18 cellular contexts compared by ENCODE assay signal in genomic region chr22:21028277-21029251, GRCh38. TPM values are rescaled to one million over a fixed set of nuclear protein-coding genes. Genes with fewer than 3 reads are reported as not detected.
"Had no signal": no experiment of that assay in that cellular context is flagged by ENCODE, and none has a peak within 500 bp of the region (broad histone marks: within the 10 kb centered on the region; RNA-seq: fewer than 3 reads in every experiment).

No MANE protein-coding gene starts in this region.

- H3K9me3 ChIP-seq: breast epithelium, gastrocnemius medialis, heart right ventricle, neutrophil had no signal

- H3K36me3 ChIP-seq: breast epithelium, heart right ventricle, neutrophil had no signal

- ATAC-seq: activated T-cell treated with anti-CD3 and anti-CD28 coated beads, Interleukin-2, amount 50 U/mL, for 72 hours; gastrocnemius medialis; stimulated activated effector memory CD8-positive, alpha-beta T cell treated with anti-CD3 and anti-CD28 coated beads, Interleukin-12 subunit alpha, Interleukin-12 subunit beta, amount 100 ng/mL, for 72 hours; T-helper 17 cell; WTC11 had no signal

- DNase-seq: activated CD4-positive, alpha-beta T cell treated with anti-CD3 and anti-CD28 coated beads, Interleukin-2, amount 10 ng/mL, durations not matched to agents 24 days and 14 days; activated CD8-positive, alpha-beta memory T cell treated with anti-CD3 and anti-CD28 coated beads, Interleukin-2, amount 50 U/mL, for 48 hours; activated gamma-delta T cell; activated T-cell treated with anti-CD3 and anti-CD28 coated beads, Interleukin-2, amount 50 U/mL, for 72 hours; aorta; cerebellar nuclear complex; gastrocnemius medialis; heart right ventricle; retina; T-helper 17 cell had no signal

- FAIRE-seq: islet of Langerhans had no signal

- H3K27ac ChIP-seq: breast epithelium, gastrocnemius medialis, heart right ventricle, neutrophil had no signal

- H3K4me3 ChIP-seq: breast epithelium, gastrocnemius medialis, heart right ventricle, lung had no signal

- H3K27me3 ChIP-seq: breast epithelium had no signal

RNA-seq across cellular contexts. Expression of gene SLC7A4, which starts 3.8 kb away (rescaled TPM):
- total RNA-seq: activated CD4-positive, alpha-beta T cell treated with anti-CD3 and anti-CD28 coated beads, Interleukin-2, amount 10 ng/mL, durations not matched to agents 24 days and 14 days; activated T-cell treated with anti-CD3 and anti-CD28 coated beads, Interleukin-2, amount 50 U/mL, for 72 hours; gastrocnemius medialis had no signal
- polyA plus RNA-seq: aorta had no signal

RNA-seq across cellular contexts. Expression of gene P2RX6, which starts 13.6 kb away (rescaled TPM):
- total RNA-seq: activated CD4-positive, alpha-beta T cell treated with anti-CD3 and anti-CD28 coated beads, Interleukin-2, amount 10 ng/mL, durations not matched to agents 24 days and 14 days; epithelial cell of proximal tubule had no signal

RNA-seq across cellular contexts. Expression of gene LRRC74B, which starts 17.2 kb away (rescaled TPM):
- total RNA-seq: activated CD4-positive, alpha-beta T cell treated with anti-CD3 and anti-CD28 coated beads, Interleukin-2, amount 10 ng/mL, durations not matched to agents 24 days and 14 days; activated T-cell treated with anti-CD3 and anti-CD28 coated beads, Interleukin-2, amount 50 U/mL, for 72 hours; aorta; breast epithelium; epithelial cell of proximal tubule; gastrocnemius medialis; heart right ventricle; urinary bladder; WTC11 had no signal
- polyA plus RNA-seq: heart right ventricle, urinary bladder had no signal
